In genomic region chr5:178965465-178966055, GRCh38 we compare ENCODE assay signal across 16 cellular contexts. TPM values are rescaled to one million over a fixed set of nuclear protein-coding genes. Genes with fewer than 3 reads are reported as not detected.
DNase-seq lines count a peak whose midpoint lies in the region; ATAC-seq and TF ChIP-seq lines count a peak whose summit lies in the region.
"Had no signal": no experiment of that assay in that cellular context is flagged by ENCODE, and none has a peak within 500 bp of the region (broad histone marks: within the 10 kb centered on the region; RNA-seq: fewer than 3 reads in every experiment).

No MANE protein-coding gene starts in this region.

- no peaks in the 10 kb centered on the region for H3K79me1 ChIP-seq in IMR-90 (ENCODE audit: low read depth in 1 of 2, low read length in 2 of 2)

- POLR2A ChIA-PET in IMR-90 (lab: Charles Lee; ENCODE audit: unreplicated experiment), result no interaction called here
- POLR2A ChIA-PET in Caco-2 (lab: Charles Lee), result no interaction called here

- H3K4me1 Mint-ChIP-seq in Caco-2 (ENCODE audit: low read depth, unreplicated experiment), result no peaks in the 10 kb centered on the region
- H3K4me1 Mint-ChIP-seq in activated T-helper 1 cell treated with anti-CD3 and anti-CD28 coated beads, Interleukin-12 subunit alpha, Interleukin-12 subunit beta, Interleukin-2, Interleukin-4 antibody, amounts not matched to agents 30 ng/mL and 10 ng/mL and 1 ng/mL, durations not matched to agents 14 hours and 24 hours and 36 hours (ENCODE audit: low read depth), result no peaks in the 10 kb centered on the region
- H3K4me1 Mint-ChIP-seq: CD4-positive, alpha-beta memory T cell had no signal

- H3K36me3 Mint-ChIP-seq in Caco-2 (ENCODE audit: insufficient read depth, unreplicated experiment), result peaks cover 6% of the 10 kb centered on the region
- H3K36me3 Mint-ChIP-seq in activated T-helper 1 cell treated with anti-CD3 and anti-CD28 coated beads, Interleukin-12 subunit alpha, Interleukin-12 subunit beta, Interleukin-2, Interleukin-4 antibody, amounts not matched to agents 30 ng/mL and 10 ng/mL and 1 ng/mL, durations not matched to agents 14 hours and 24 hours and 36 hours (ENCODE audit: low read depth), result no peaks in the 10 kb centered on the region

- TF ChIP-seq RAD21 in IMR-90 (IDR thresholded peaks at IDR 0.05; ENCODE audit: low read length), result no peak
- TF ChIP-seq RAD21 in liver (IDR thresholded peaks at IDR 0.05), result no peak

- H2AK5ac ChIP-seq in IMR-90 (ENCODE audit: low read depth, low read length), result no peak overlapping the region

- H4K5ac ChIP-seq in IMR-90 (ENCODE audit: low read depth, low read length), result no peak overlapping the region

- intact Hi-C loops in IMR-90 (cut with micrococcal nuclease) (no loop called here), Caco-2 (cut with micrococcal nuclease; ENCODE audit: unreplicated experiment) (no loop called here)
- intact Hi-C loops in activated T-helper 1 cell treated with anti-CD3 and anti-CD28 coated beads, Interleukin-12 subunit alpha, Interleukin-12 subunit beta, Interleukin-2, Interleukin-4 antibody, amounts not matched to agents 30 ng/mL and 10 ng/mL and 1 ng/mL, durations not matched to agents 14 hours and 24 hours and 36 hours (cut with micrococcal nuclease), result no loop called here

- no peak overlapping the region for H3K4me2 ChIP-seq in IMR-90 (ENCODE audit: low read depth, low read length)
- H3K4me2 ChIP-seq: A549 had no signal

- no peak overlapping the region for H3K27ac Mint-ChIP-seq in Caco-2 (ENCODE audit: unreplicated experiment)
- H3K27ac Mint-ChIP-seq in activated T-helper 1 cell treated with anti-CD3 and anti-CD28 coated beads, Interleukin-12 subunit alpha, Interleukin-12 subunit beta, Interleukin-2, Interleukin-4 antibody, amounts not matched to agents 30 ng/mL and 10 ng/mL and 1 ng/mL, durations not matched to agents 14 hours and 24 hours and 36 hours, result no peak overlapping the region
- H3K27ac Mint-ChIP-seq: CD4-positive, alpha-beta memory T cell had no signal

- no peak for TF ChIP-seq CTCF in IMR-90 (conservative IDR thresholded peaks at IDR 0.05; ENCODE audit: low read depth, low read length)
- no peak for TF ChIP-seq CTCF in liver (IDR thresholded peaks at IDR 0.05; ENCODE audit: low read depth, low read length, missing input control)
- TF ChIP-seq CTCF in Caco-2 (IDR thresholded peaks at IDR 0.05; ENCODE audit: insufficient read depth in 1 of 2, low read depth in 1 of 2, low read length in 1 of 2, severe bottlenecking in 1 of 2, unreplicated experiment in 1 of 2), result no peak

- no peak overlapping the region for H3K18ac ChIP-seq in IMR-90 (ENCODE audit: low read depth, low read length)

- no peak overlapping the region for H2BK20ac ChIP-seq in IMR-90 (ENCODE audit: low read depth, low read length)

- no peaks in the 10 kb centered on the region for H4K20me1 ChIP-seq in IMR-90 (ENCODE audit: insufficient read depth, low read length)

- TF ChIP-seq POLR2A in IMR-90 (IDR thresholded peaks at IDR 0.05; ENCODE audit: low read depth, low read length), result no peak

- no peak overlapping the region for H4K8ac ChIP-seq in IMR-90 (ENCODE audit: low read depth in 2 of 2, low read length in 2 of 2)

- H3K9me1 ChIP-seq in IMR-90 (ENCODE audit: insufficient read depth, low read length), result no peaks in the 10 kb centered on the region

- no CpG with 5 or more reads among the region's 5 CpGs for WGBS in IMR-90 (ENCODE audit: extremely low coverage in 2 of 2, insufficient read length in 1 of 2), 2 experiments
- 94% methylated on average over 5 of the region's 5 CpGs for whole genome bisulfite sequencing in liver

- BruUV-seq in IMR-90 (replicated peaks; lab: Mats Ljungman, UMichigan) (TSS peak; percentile 50), Caco-2 (replicated peaks; lab: Mats Ljungman, UMichigan) (no TSS peak)

- no peak overlapping the region for H3K4me3 ChIP-seq in IMR-90 (ENCODE audit: insufficient read depth, low read depth, low read length)
- H3K4me3 ChIP-seq in duodenal mucosa (ENCODE audit: low read depth in 1 of 2, low read length in 2 of 2), result peak overlapping the region; percentile 5 to 28
- H3K4me3 ChIP-seq in liver (ENCODE audit: low read depth in 1 of 3, low read length in 3 of 3), result peak overlapping the region in 2 of 3 donors; percentile 26 to 32
- H3K4me3 ChIP-seq in Caco-2 (ENCODE audit: low read depth, low read length), result no peak overlapping the region
- H3K4me3 ChIP-seq: A549 had no signal

- no peak overlapping the region for H2BK120ac ChIP-seq in IMR-90 (ENCODE audit: low read depth, low read length)

- H3K4me1 ChIP-seq in IMR-90 (ENCODE audit: control insufficient read depth, insufficient read depth, low read length) (no peaks in the 10 kb centered on the region), duodenal mucosa (ENCODE audit: control insufficient read depth in 1 of 2, insufficient read depth in 2 of 2, low read length in 2 of 2) (no peaks in the 10 kb centered on the region), liver (ENCODE audit: control insufficient read depth in 4 of 4, insufficient read depth in 4 of 4, low read length in 3 of 4) (no peaks in the 10 kb centered on the region), Caco-2 (no peaks in the 10 kb centered on the region)
- H3K4me1 ChIP-seq: A549, BE2C had no signal

- H2BK15ac ChIP-seq in IMR-90 (ENCODE audit: low read depth, low read length), result no peak overlapping the region

- H3K14ac ChIP-seq in IMR-90 (replicated peaks; ENCODE audit: low read depth, low read length), result no peak overlapping the region

- no peaks in the 10 kb centered on the region for H3K27me3 ChIP-seq in IMR-90 (ENCODE audit: control insufficient read depth, insufficient read depth, low read length)
- H3K27me3 ChIP-seq in duodenal mucosa (ENCODE audit: control insufficient read depth in 1 of 2, insufficient read depth in 2 of 2, low read length in 2 of 2), result no peaks in the 10 kb centered on the region
- H3K27me3 ChIP-seq in liver (ENCODE audit: control insufficient read depth in 4 of 4, insufficient read depth in 4 of 4, low read length in 3 of 4), result no peaks in the 10 kb centered on the region
- no peaks in the 10 kb centered on the region for H3K27me3 ChIP-seq in Caco-2 (replicated peaks; ENCODE audit: control insufficient read depth, insufficient read depth, low read length)
- H3K27me3 ChIP-seq: BE2C had no signal

- no peak overlapping the region for H2BK5ac ChIP-seq in IMR-90 (ENCODE audit: low read depth, low read length, poor library complexity, severe bottlenecking)

- no peak overlapping the region for H4K91ac ChIP-seq in IMR-90 (ENCODE audit: insufficient read depth, low read depth, low read length)

- dilution Hi-C loops in IMR-90 (cut with HindIII; ENCODE audit: low sequenced_read_pairs, unreplicated experiment), result no loop called here

- no peak overlapping the region for H3K9ac ChIP-seq in IMR-90 (ENCODE audit: low read depth, low read length)
- H3K9ac ChIP-seq in duodenal mucosa (ENCODE audit: low read depth in 1 of 2, low read length in 2 of 2), result no peak overlapping the region
- H3K9ac ChIP-seq in liver (ENCODE audit: low read depth in 1 of 2, low read length in 2 of 2), result no peak overlapping the region

- H3K36me3 ChIP-seq in IMR-90 (ENCODE audit: control insufficient read depth, insufficient read depth, low read length) (no peaks in the 10 kb centered on the region), duodenal mucosa (ENCODE audit: control insufficient read depth in 1 of 2, insufficient read depth in 2 of 2, low read length in 2 of 2) (peaks cover 0 to 6% of the 10 kb centered on the region in 2 donors), liver (ENCODE audit: control insufficient read depth in 4 of 4, insufficient read depth in 3 of 4, low read depth in 1 of 4, low read length in 3 of 4) (peaks cover 0 to 4% (median 0%) of the 10 kb centered on the region in 4 donors), Caco-2 (ENCODE audit: control insufficient read depth, insufficient read depth, low read length) (no peaks in the 10 kb centered on the region)
- H3K36me3 ChIP-seq: BE2C had no signal

- no peak overlapping the region for H2AFZ ChIP-seq in IMR-90 (replicated peaks; ENCODE audit: low read length, poor library complexity)

- H3K27me3 Mint-ChIP-seq in Caco-2 (ENCODE audit: insufficient read depth, unreplicated experiment), result no peaks in the 10 kb centered on the region
- no peaks in the 10 kb centered on the region for H3K27me3 Mint-ChIP-seq in activated T-helper 1 cell treated with anti-CD3 and anti-CD28 coated beads, Interleukin-12 subunit alpha, Interleukin-12 subunit beta, Interleukin-2, Interleukin-4 antibody, amounts not matched to agents 30 ng/mL and 10 ng/mL and 1 ng/mL, durations not matched to agents 14 hours and 24 hours and 36 hours (ENCODE audit: insufficient read depth)
- H3K27me3 Mint-ChIP-seq: CD4-positive, alpha-beta memory T cell had no signal

- H3K9me3 ChIP-seq in IMR-90 (ENCODE audit: control insufficient read depth, insufficient read depth, low read length) (peaks cover 53% of the 10 kb centered on the region), duodenal mucosa (ENCODE audit: control insufficient read depth in 1 of 2, low read length in 2 of 2) (peaks cover 63 to 73% of the 10 kb centered on the region in 2 donors), liver (ENCODE audit: control insufficient read depth in 4 of 4, low read length in 3 of 4) (peaks cover 32 to 77% (median 55%) of the 10 kb centered on the region in 4 donors), Caco-2 (peaks cover 44% of the 10 kb centered on the region)
- H3K9me3 ChIP-seq: BE2C had no signal

- H3K27ac ChIP-seq in IMR-90 (ENCODE audit: insufficient read depth, low read length) (no peak overlapping the region), duodenal mucosa (ENCODE audit: low read depth, low read length) (no peak overlapping the region), liver (ENCODE audit: low read depth in 1 of 2, low read length in 2 of 2) (no peak overlapping the region)
- H3K27ac ChIP-seq: A549, C4-2B had no signal

- peaks cover 89% of the 10 kb centered on the region for H3K9me3 Mint-ChIP-seq in Caco-2 (ENCODE audit: unreplicated experiment)
- H3K9me3 Mint-ChIP-seq in activated T-helper 1 cell treated with anti-CD3 and anti-CD28 coated beads, Interleukin-12 subunit alpha, Interleukin-12 subunit beta, Interleukin-2, Interleukin-4 antibody, amounts not matched to agents 30 ng/mL and 10 ng/mL and 1 ng/mL, durations not matched to agents 14 hours and 24 hours and 36 hours, result peaks cover 81% of the 10 kb centered on the region

- no peak overlapping the region for H3K23ac ChIP-seq in IMR-90 (ENCODE audit: low read depth, low read length)

- ATAC-seq in IMR-90 (ENCODE audit: low read depth), result no peak
- no peak for ATAC-seq in HG03432 (IDR thresholded peaks at IDR 0.05; ENCODE audit: unreplicated experiment)
- ATAC-seq in HG02588 (IDR thresholded peaks at IDR 0.05; ENCODE audit: unreplicated experiment), result no peak
- ATAC-seq: A549 had no signal

- in situ Hi-C loops in IMR-90 (cut with MboI; ENCODE audit: low sequenced_read_pairs), result no loop called here

- H3K56ac ChIP-seq in IMR-90 (ENCODE audit: extremely low read depth, insufficient read depth, low read length), result no peak overlapping the region

- H2AK9ac ChIP-seq in IMR-90 (replicated peaks; ENCODE audit: low read depth, low read length, poor library complexity), result no peak overlapping the region

- H3K4me3 Mint-ChIP-seq in Caco-2 (ENCODE audit: unreplicated experiment), result no peak overlapping the region
- H3K4me3 Mint-ChIP-seq in activated T-helper 1 cell treated with anti-CD3 and anti-CD28 coated beads, Interleukin-12 subunit alpha, Interleukin-12 subunit beta, Interleukin-2, Interleukin-4 antibody, amounts not matched to agents 30 ng/mL and 10 ng/mL and 1 ng/mL, durations not matched to agents 14 hours and 24 hours and 36 hours, result no peak overlapping the region
- H3K4me3 Mint-ChIP-seq: CD4-positive, alpha-beta memory T cell had no signal

- CTCF ChIA-PET in IMR-90 (lab: Yijun Ruan, JAX), result no interaction called here
- CTCF ChIA-PET in Caco-2 (lab: Charles Lee), result no interaction called here

- DNase-seq in IMR-90 (no peak), Caco-2 (no peak)
- DNase-seq in activated T-helper 1 cell treated with anti-CD3 and anti-CD28 coated beads, Interleukin-12 subunit alpha, Interleukin-12 subunit beta, Interleukin-2, Interleukin-4 antibody, amounts not matched to agents 30 ng/mL and 10 ng/mL and 1 ng/mL, durations not matched to agents 14 hours and 24 hours and 36 hours (ENCODE audit: low spot score), result no peak
- DNase-seq: BE2C; CD4-positive, alpha-beta memory T cell; DMS153; DMS79 treated with DMSO at 0.1 percent for 48 hours; EL; KBM-7 had no signal

- no peak overlapping the region for H3K4ac ChIP-seq in IMR-90 (ENCODE audit: low read depth, low read length)

RNA-seq across cellular contexts. Expression of gene ZNF454, which starts 24.6 kb away (rescaled TPM):
- total RNA-seq in IMR-90 (2012; rRNA removed) (under 0.01 and 0.18 TPM in 2 replicates), liver (under 1 TPM; 0.33 to 0.50 TPM), Caco-2 (2022) (0.28 TPM in 1 of 2 replicates, not detected in the other)
- polyA plus RNA-seq in IMR-90 (2012; rRNA removed) (0.07 and 0.12 TPM in 2 replicates), liver (under 1 TPM; 0.09 to 0.21 TPM)
- 0.02 TPM in 1 of 2 replicates, not detected in the other for polyA plus RNA-seq in IMR-90 (2012; cell fraction: cytosol; rRNA removed)
- 0.03 and 0.14 TPM in 2 replicates for polyA plus RNA-seq in IMR-90 (2012; cell fraction: nucleus; rRNA removed; ENCODE audit: low replicate concordance)
- total RNA-seq in activated T-helper 1 cell treated with anti-CD3 and anti-CD28 coated beads, Interleukin-12 subunit alpha, Interleukin-12 subunit beta, Interleukin-2, Interleukin-4 antibody, amounts not matched to agents 30 ng/mL and 10 ng/mL and 1 ng/mL, durations not matched to agents 14 hours and 24 hours and 36 hours, result not detected in 2 replicates
- polyA plus RNA-seq: A549; CD4-positive, alpha-beta memory T cell had no signal

RNA-seq across cellular contexts. Expression of gene GRM6, which starts 29.6 kb away (rescaled TPM):
- total RNA-seq in IMR-90 (2012; rRNA removed), result not detected in 2 replicates
- not detected in 2 replicates for polyA plus RNA-seq in IMR-90 (2012; rRNA removed)
- not detected in 2 replicates for polyA plus RNA-seq in IMR-90 (2012; cell fraction: cytosol; rRNA removed)
- not detected in 2 replicates for polyA plus RNA-seq in IMR-90 (2012; cell fraction: nucleus; rRNA removed; ENCODE audit: low replicate concordance)
- total RNA-seq in liver, result under 1 TPM in 1 of 2 donors, not detected in 1; 0.23 TPM
- not detected for polyA plus RNA-seq in liver
- total RNA-seq in Caco-2 (2022), result not detected in 2 replicates
- total RNA-seq in activated T-helper 1 cell treated with anti-CD3 and anti-CD28 coated beads, Interleukin-12 subunit alpha, Interleukin-12 subunit beta, Interleukin-2, Interleukin-4 antibody, amounts not matched to agents 30 ng/mL and 10 ng/mL and 1 ng/mL, durations not matched to agents 14 hours and 24 hours and 36 hours, result not detected in 2 replicates
- total RNA-seq: CD4-positive, alpha-beta memory T cell had no signal
- polyA plus RNA-seq: A549; AG04450; CD4-positive, alpha-beta memory T cell had no signal

RNA-seq across cellular contexts. Expression of gene ZNF879, which starts 58.0 kb away (rescaled TPM):
- total RNA-seq in IMR-90 (2012; rRNA removed), result 3.3 and 3.4 TPM in 2 replicates
- 0.89 and 1.4 TPM in 2 replicates for polyA plus RNA-seq in IMR-90 (2012; rRNA removed)
- 0.35 and 1.0 TPM in 2 replicates for polyA plus RNA-seq in IMR-90 (2012; cell fraction: cytosol; rRNA removed)
- 2.4 and 3.3 TPM in 2 replicates for polyA plus RNA-seq in IMR-90 (2012; cell fraction: nucleus; rRNA removed; ENCODE audit: low replicate concordance)
- total RNA-seq in liver, result 1 to 10 TPM; 1.9 to 2.4 TPM
- 1 to 10 TPM in 1 of 2 donors, under 1 TPM in 1; 0.48 to 1.0 TPM for polyA plus RNA-seq in liver
- 2.7 and 3.0 TPM in 2 replicates for total RNA-seq in Caco-2 (2022)
- total RNA-seq in activated T-helper 1 cell treated with anti-CD3 and anti-CD28 coated beads, Interleukin-12 subunit alpha, Interleukin-12 subunit beta, Interleukin-2, Interleukin-4 antibody, amounts not matched to agents 30 ng/mL and 10 ng/mL and 1 ng/mL, durations not matched to agents 14 hours and 24 hours and 36 hours, result 2.2 and 4.2 TPM in 2 replicates

Comparison
In these comparisons a context has a peak if more than half of its experiments do, and no peak if none do; other contexts are left out.
1. H3K4me3 ChIP-seq: peak in duodenal mucosa (2 of 2) and liver (2 of 3); none in IMR-90 (single experiment) and Caco-2 (single experiment).